ENCODE assay signal across 8 cellular contexts in the genomic region with DNA sequence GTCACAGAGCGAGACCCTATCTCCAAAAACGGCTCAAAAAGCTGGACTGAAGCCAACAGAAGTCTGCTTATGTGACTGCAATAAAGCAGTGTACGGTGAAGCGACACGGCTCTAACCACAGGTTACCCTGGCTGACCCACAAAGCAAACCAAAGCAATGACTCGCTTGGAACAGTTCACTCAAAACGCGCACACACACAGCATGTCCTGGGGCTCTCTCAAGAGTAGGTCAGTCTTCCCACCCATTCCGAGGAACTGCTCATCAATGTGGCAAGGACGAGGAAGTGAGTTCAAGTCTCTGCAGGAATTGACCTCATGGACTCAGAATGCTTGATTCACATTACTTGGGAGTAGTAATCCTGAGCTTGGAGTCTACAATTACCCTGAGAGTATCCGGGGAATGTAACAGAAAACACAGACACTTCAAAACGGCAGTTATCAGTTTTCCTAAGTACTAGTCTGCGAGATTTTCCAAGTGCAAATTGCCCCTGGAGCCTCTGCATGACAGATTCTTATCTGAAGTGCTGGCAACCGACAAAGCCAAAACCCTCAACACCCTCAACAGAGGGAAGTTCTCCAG. TPM values are rescaled to one million over a fixed set of nuclear protein-coding genes. Genes with fewer than 3 reads are reported as not detected.
A peak's percentile ranks its signal among the peaks of the same experiment; 100 is the strongest.
DNase-seq lines count a peak whose midpoint lies in the region; ATAC-seq, FAIRE-seq and TF ChIP-seq lines count a peak whose summit lies in the region.

No MANE protein-coding gene starts in this region.

- BruUV-seq in GM12878 (replicated peaks; lab: Mats Ljungman, UMichigan), result no TSS peak

- H2AFZ ChIP-seq in GM12878 (ENCODE audit: control insufficient read depth, low read depth, low read length), result no peak overlapping the region

- POLR2A ChIA-PET in GM12878 (lab: Charles Lee), result no interaction called here

- no peak for TF ChIP-seq POLR2A in GM12878 (IDR thresholded peaks at IDR 0.05; ENCODE audit: low read depth, low read length)
- no peak for TF ChIP-seq POLR2A in lower leg skin (IDR thresholded peaks at IDR 0.05)

- no peak for TF ChIP-seq CTCF in GM12878 (IDR thresholded peaks at IDR 0.05 in 2 of 3, conservative IDR thresholded peaks at IDR 0.05 in 1 of 3; ENCODE audit: control insufficient read depth in 2 of 3, extremely low read depth in 1 of 3, insufficient read depth in 1 of 3, low read depth in 3 of 3, low read length in 3 of 3)
- TF ChIP-seq CTCF in mucosa of descending colon (IDR thresholded peaks at IDR 0.05), result no peak
- TF ChIP-seq CTCF in lower leg skin (IDR thresholded peaks at IDR 0.05), result no peak

- H3K9me3 ChIP-seq in GM12878 (replicated peaks; ENCODE audit: control insufficient read depth, insufficient read depth, low read length) (no peaks in the 10 kb centered on the region), mucosa of descending colon (no peaks in the 10 kb centered on the region)

- peaks cover 30 to 39% of the 10 kb centered on the region in 2 experiments for H3K36me3 ChIP-seq in GM12878 (ENCODE audit: control insufficient read depth in 2 of 2, insufficient read depth in 2 of 2, low read length in 1 of 2)
- no peaks in the 10 kb centered on the region for H3K36me3 ChIP-seq in mucosa of descending colon (ENCODE audit: low read depth)

- TF ChIP-seq RAD21 in GM12878 (IDR thresholded peaks at IDR 0.05; ENCODE audit: insufficient read depth, low read depth, low read length), result no peak

- no peak overlapping the region for H3K9ac ChIP-seq in GM12878 (ENCODE audit: control insufficient read depth, insufficient read depth, low read length)

- in situ Hi-C loops in Caki2 (cut with HindIII; ENCODE audit: low pct_unique_long_range_greater_than_20kb, low sequenced_read_pairs), result no loop called here
- in situ Hi-C loops in GM12878 (cut with MboI), result no loop called here

- no peak for FAIRE-seq in GM12878 (lab: Jason Lieb, UNC)

- RAD21 ChIA-PET in GM12878 (lab: Charles Lee; ENCODE audit: unreplicated experiment), result no interaction called here

- DNase-seq in Caki2 (ENCODE audit: low read depth) (peak; percentile 78), LHCN-M2 (ENCODE audit: low read depth) (peak; percentile 81), GM12878 (ENCODE audit: low read depth, low spot score) (no peak), mucosa of descending colon (no peak), C1 segment of cervical spinal cord (lab: John Stamatoyannopoulos, UW) (no peak), GM19240 (ENCODE audit: insufficient read length, low spot score) (no peak), lower leg skin (ENCODE audit: low spot score in 2 of 2) (no peak)

- intact Hi-C loops in GM12878 (cut with micrococcal nuclease; ENCODE audit: unreplicated experiment), result no loop called here
- intact Hi-C loops in mucosa of descending colon (cut with DNase I, micrococcal nuclease), result no loop called here
- intact Hi-C loops in lower leg skin (cut with DNase I; ENCODE audit: low total_unique reads), result no loop called here

- no peak overlapping the region for H3K27ac ChIP-seq in GM12878 (ENCODE audit: control insufficient read depth, insufficient read depth)

- SMC1A ChIA-PET in GM12878 (lab: Charles Lee; ENCODE audit: uncharacterized antibody, unreplicated experiment), result interaction anchor here (1.2 kb wide), 1 partner anchor 17 kb away, joined by 3 read pairs; no protein-coding TSS in a partner anchor

- no peaks in the 10 kb centered on the region for H3K4me1 ChIP-seq in GM12878 (ENCODE audit: control insufficient read depth, insufficient read depth, low read length)
- H3K4me1 ChIP-seq in mucosa of descending colon (ENCODE audit: low read depth), result no peaks in the 10 kb centered on the region

- no peak for TF ChIP-seq EP300 in GM12878 (IDR thresholded peaks at IDR 0.05; ENCODE audit: borderline replicate concordance in 1 of 2, control insufficient read depth in 1 of 2, low read depth in 2 of 2, low read length in 2 of 2)

- H3K4me3 ChIP-seq in GM12878, result no peak overlapping the region
- H3K4me3 ChIP-seq in mucosa of descending colon, result no peak overlapping the region
- no peak overlapping the region for H3K4me3 ChIP-seq in lower leg skin (ENCODE audit: low read depth, poor library complexity, severe bottlenecking)

- no peaks in the 10 kb centered on the region for H4K20me1 ChIP-seq in GM12878 (ENCODE audit: control insufficient read depth, insufficient read depth)

- WGBS in GM12878 (ENCODE audit: insufficient coverage, insufficient replicate concordance, low lambda C conversion rate, missing lambda C conversion rate), result 84% methylated on average over 14 of the region's 14 CpGs
- 46% methylated on average over 14 of the region's 14 CpGs for WGBS in lower leg skin, 2 donors

- no peaks in the 10 kb centered on the region for H3K27me3 ChIP-seq in GM12878 (replicated peaks in 1 of 2; ENCODE audit: control insufficient read depth in 2 of 2, insufficient read depth in 2 of 2, low read length in 1 of 2)

- no peak overlapping the region for H3K4me2 ChIP-seq in GM12878 (ENCODE audit: control insufficient read depth, insufficient read depth)

- no peaks in the 10 kb centered on the region for H3K79me2 ChIP-seq in GM12878 (ENCODE audit: control insufficient read depth, insufficient read depth, low read length)

- no peak for ATAC-seq in GM12878
- peak; percentile 15 for ATAC-seq in mucosa of descending colon
- ATAC-seq in HG03565 (IDR thresholded peaks at IDR 0.05; ENCODE audit: unreplicated experiment), result no peak

- CTCF ChIA-PET in GM12878 (lab: Yijun Ruan, JAX), result no interaction called here

RNA-seq across cellular contexts. Expression of a gene that starts 25.4 kb away (rescaled TPM):
- total RNA-seq in Caki2 (2014; rRNA removed; shearing (Covaris generic); ENCODE audit: low replicate concordance), result 16.7 and 21.1 TPM in 2 replicates
- total RNA-seq in LHCN-M2 (2014; rRNA removed) (19.0 and 22.4 TPM in 2 replicates), GM12878 (2014; rRNA removed) (21.2 and 22.7 TPM in 2 replicates), GM12878 (2014; rRNA removed; fragmentation: Illumina TruSeq; extraction: Trizol) (8.0 and 9.0 TPM in 2 replicates), GM12878 (2021) (92.7 and 100 TPM in 2 replicates), mucosa of descending colon (10 to 100 TPM; 30.1 to 51.2 (median 35.6) TPM), lower leg skin (10 to 100 TPM; 20.5 to 78.4 (median 26.0) TPM)
- polyA plus RNA-seq in LHCN-M2 (2012), result 22.6 TPM
- 96.1 and 101 TPM in 2 replicates for total RNA-seq in GM12878 (2013; cell fraction: nucleolus; rRNA removed)
- 24.1 TPM for polyA plus RNA-seq in GM12878 (2011; ENCODE audit: low read depth)
- polyA plus RNA-seq in GM12878 (2011; rRNA removed) (7.3 and 11.6 TPM in 2 replicates), GM12878 (2014; fragmentation: Illumina TruSeq; extraction: Trizol) (7.4 and 21.1 TPM in 2 replicates), GM12878 (2014; fragmentation: Nextera tagmentation; extraction: Ambion mirVana) (1 to 10 TPM in 1 of 2 experiments, under 1 TPM in 1; 0.55 to 1.2 TPM), GM12878 (2014; rRNA removed) (21.9 and 25.3 TPM in 2 replicates), GM12878 (2016; fragmentation: Nextera tagmentation; extraction: Ambion mirVana) (10 to 100 TPM; 21.7 to 23.8 TPM)
- polyA plus RNA-seq in GM12878 (2011; cell fraction: cytosol; rRNA removed), result 13.9 and 15.5 TPM in 2 replicates
- 79.6 and 97.5 TPM in 2 replicates for polyA plus RNA-seq in GM12878 (2011; cell fraction: nucleus; rRNA removed)
- 34.4 and 36.6 TPM in 2 replicates for polyA plus RNA-seq in GM12878 (2012)
- polyA minus RNA-seq in GM12878 (2011; rRNA and poly(A)+ RNA removed), result 29.1 and 40.1 TPM in 2 replicates
- 16.2 and 17.2 TPM in 2 replicates for polyA minus RNA-seq in GM12878 (2011; cell fraction: cytosol; rRNA and poly(A)+ RNA removed)
- 38.9 and 62.0 TPM in 2 replicates for polyA minus RNA-seq in GM12878 (2011; cell fraction: nucleus; rRNA and poly(A)+ RNA removed)

RNA-seq across cellular contexts. Expression of a gene that starts 31.9 kb away (rescaled TPM):
- 14.6 and 17.1 TPM in 2 replicates for total RNA-seq in Caki2 (2014; rRNA removed; shearing (Covaris generic); ENCODE audit: low replicate concordance)
- total RNA-seq in LHCN-M2 (2014; rRNA removed), result 9.0 and 12.6 TPM in 2 replicates
- polyA plus RNA-seq in LHCN-M2 (2012), result 10.8 TPM
- 28.7 and 33.9 TPM in 2 replicates for total RNA-seq in GM12878 (2013; cell fraction: nucleolus; rRNA removed)
- total RNA-seq in GM12878 (2014; rRNA removed), result 43.9 and 45.7 TPM in 2 replicates
- 39.8 and 42.7 TPM in 2 replicates for total RNA-seq in GM12878 (2014; rRNA removed; fragmentation: Illumina TruSeq; extraction: Trizol)
- total RNA-seq in GM12878 (2021), result 70.0 and 75.2 TPM in 2 replicates
- polyA plus RNA-seq in GM12878 (2011; ENCODE audit: low read depth), result 18.2 TPM
- polyA plus RNA-seq in GM12878 (2011; rRNA removed), result 27.3 and 43.5 TPM in 2 replicates
- 48.7 and 59.8 TPM in 2 replicates for polyA plus RNA-seq in GM12878 (2011; cell fraction: cytosol; rRNA removed)
- polyA plus RNA-seq in GM12878 (2011; cell fraction: nucleus; rRNA removed), result 81.3 and 85.2 TPM in 2 replicates
- 33.8 and 44.4 TPM in 2 replicates for polyA plus RNA-seq in GM12878 (2012)
- polyA plus RNA-seq in GM12878 (2014; fragmentation: Illumina TruSeq; extraction: Trizol), result 50.3 and 68.4 TPM in 2 replicates
- polyA plus RNA-seq in GM12878 (2014; fragmentation: Nextera tagmentation; extraction: Ambion mirVana), result 1 to 10 TPM; 6.5 to 7.3 TPM
- 55.4 and 69.2 TPM in 2 replicates for polyA plus RNA-seq in GM12878 (2014; rRNA removed)
- polyA plus RNA-seq in GM12878 (2016; fragmentation: Nextera tagmentation; extraction: Ambion mirVana), result 10 to 100 TPM; 29.6 to 31.2 TPM
- polyA minus RNA-seq in GM12878 (2011; rRNA and poly(A)+ RNA removed), result 27.4 and 32.8 TPM in 2 replicates
- polyA minus RNA-seq in GM12878 (2011; cell fraction: cytosol; rRNA and poly(A)+ RNA removed), result 14.8 and 18.0 TPM in 2 replicates
- 13.5 and 18.7 TPM in 2 replicates for polyA minus RNA-seq in GM12878 (2011; cell fraction: nucleus; rRNA and poly(A)+ RNA removed)
- 10 to 100 TPM; 29.7 to 56.5 (median 49.9) TPM for total RNA-seq in mucosa of descending colon
- total RNA-seq in lower leg skin, result 10 to 100 TPM in 3 of 4 donors, 1 to 10 TPM in 1; 8.5 to 16.4 (median 11.8) TPM

RNA-seq across cellular contexts. Expression of a gene that starts 37.1 kb away (rescaled TPM):
- total RNA-seq in Caki2 (2014; rRNA removed; shearing (Covaris generic); ENCODE audit: low replicate concordance), result not detected in 2 replicates
- total RNA-seq in LHCN-M2 (2014; rRNA removed) (not detected in 2 replicates), GM12878 (2014; rRNA removed) (0.51 and 0.54 TPM in 2 replicates), GM12878 (2014; rRNA removed; fragmentation: Illumina TruSeq; extraction: Trizol) (0.18 and 0.28 TPM in 2 replicates), GM12878 (2021) (0.31 and 0.51 TPM in 2 replicates), mucosa of descending colon (1 to 10 TPM in 1 of 3 donors, under 1 TPM in 2; 0.10 to 1.7 (median 0.23) TPM), lower leg skin (under 1 TPM in 2 of 4 donors, not detected in 2; 0.54 to 0.68 TPM)
- polyA plus RNA-seq in LHCN-M2 (2012), result not detected
- not detected in 2 replicates for total RNA-seq in GM12878 (2013; cell fraction: nucleolus; rRNA removed)
- not detected for polyA plus RNA-seq in GM12878 (2011; ENCODE audit: low read depth)
- polyA plus RNA-seq in GM12878 (2011; rRNA removed) (0.07 and 0.11 TPM in 2 replicates), GM12878 (2014; fragmentation: Illumina TruSeq; extraction: Trizol) (0.30 and 0.35 TPM in 2 replicates), GM12878 (2014; fragmentation: Nextera tagmentation; extraction: Ambion mirVana) (under 1 TPM; 0.16 to 0.31 TPM), GM12878 (2014; rRNA removed) (0.51 and 1.0 TPM in 2 replicates), GM12878 (2016; fragmentation: Nextera tagmentation; extraction: Ambion mirVana) (under 1 TPM; 0.05 to 0.11 TPM)
- 0.24 and 0.27 TPM in 2 replicates for polyA plus RNA-seq in GM12878 (2011; cell fraction: cytosol; rRNA removed)
- 0.31 TPM in 1 of 2 replicates, not detected in the other for polyA plus RNA-seq in GM12878 (2011; cell fraction: nucleus; rRNA removed)
- polyA plus RNA-seq in GM12878 (2012), result 0.16 and 0.20 TPM in 2 replicates
- polyA minus RNA-seq in GM12878 (2011; rRNA and poly(A)+ RNA removed), result 0.07 and 0.31 TPM in 2 replicates
- not detected in 2 replicates for polyA minus RNA-seq in GM12878 (2011; cell fraction: cytosol; rRNA and poly(A)+ RNA removed)
- polyA minus RNA-seq in GM12878 (2011; cell fraction: nucleus; rRNA and poly(A)+ RNA removed), result not detected in 2 replicates

RNA-seq across cellular contexts. Expression of a gene that starts 52.7 kb away (rescaled TPM):
- total RNA-seq in Caki2 (2014; rRNA removed; shearing (Covaris generic); ENCODE audit: low replicate concordance), result 21.8 and 23.9 TPM in 2 replicates
- total RNA-seq in LHCN-M2 (2014; rRNA removed) (16.0 and 23.6 TPM in 2 replicates), GM12878 (2014; rRNA removed) (31.9 and 32.3 TPM in 2 replicates), GM12878 (2014; rRNA removed; fragmentation: Illumina TruSeq; extraction: Trizol) (34.9 and 35.1 TPM in 2 replicates), GM12878 (2021) (18.4 and 22.4 TPM in 2 replicates), mucosa of descending colon (10 to 100 TPM; 21.4 to 28.3 (median 22.2) TPM), lower leg skin (10 to 100 TPM; 22.9 to 47.0 (median 40.9) TPM)
- 26.9 TPM for polyA plus RNA-seq in LHCN-M2 (2012)
- 10.2 and 11.0 TPM in 2 replicates for total RNA-seq in GM12878 (2013; cell fraction: nucleolus; rRNA removed)
- polyA plus RNA-seq in GM12878 (2011; ENCODE audit: low read depth), result 13.5 TPM
- polyA plus RNA-seq in GM12878 (2011; rRNA removed) (26.3 and 33.1 TPM in 2 replicates), GM12878 (2014; fragmentation: Illumina TruSeq; extraction: Trizol) (26.8 and 31.4 TPM in 2 replicates), GM12878 (2014; fragmentation: Nextera tagmentation; extraction: Ambion mirVana) (10 to 100 TPM; 41.3 to 45.9 TPM), GM12878 (2014; rRNA removed) (35.4 and 40.0 TPM in 2 replicates), GM12878 (2016; fragmentation: Nextera tagmentation; extraction: Ambion mirVana) (10 to 100 TPM; 36.9 to 44.3 TPM)
- polyA plus RNA-seq in GM12878 (2011; cell fraction: cytosol; rRNA removed), result 43.0 and 45.7 TPM in 2 replicates
- polyA plus RNA-seq in GM12878 (2011; cell fraction: nucleus; rRNA removed), result 21.0 and 22.3 TPM in 2 replicates
- polyA plus RNA-seq in GM12878 (2012), result 15.7 and 18.6 TPM in 2 replicates
- 23.8 and 28.7 TPM in 2 replicates for polyA minus RNA-seq in GM12878 (2011; rRNA and poly(A)+ RNA removed)
- 6.1 and 6.7 TPM in 2 replicates for polyA minus RNA-seq in GM12878 (2011; cell fraction: cytosol; rRNA and poly(A)+ RNA removed)
- 3.7 and 6.0 TPM in 2 replicates for polyA minus RNA-seq in GM12878 (2011; cell fraction: nucleus; rRNA and poly(A)+ RNA removed)

Comparison
In these comparisons a context has a peak if more than half of its experiments do, and no peak if none do; other contexts are left out.
1. DNase-seq: peak in Caki2 (single experiment) and LHCN-M2 (single experiment); none in GM12878 (single experiment), mucosa of descending colon (0 of 3), C1 segment of cervical spinal cord (0 of 14), GM19240 (single experiment) and lower leg skin (0 of 2).